ENCODE assay signal across 1 cellular context in genomic region chr16:89089142-89089541, GRCh38.
TF ChIP-seq lines count a peak whose summit lies in the region.

No MANE protein-coding gene starts in this region.

TF ChIP-seq in SK-N-SH, 30 proteins besides CTCF, POLR2A, EP300 and RAD21 (continued from another document):
- no peak for TF ChIP-seq ZBTB33 (IDR thresholded peaks at IDR 0.05; ENCODE audit: borderline replicate concordance, low read depth)
- TF ChIP-seq SIN3A (IDR thresholded peaks at IDR 0.05; ENCODE audit: borderline replicate concordance, low read depth, low read length), result no peak
- TF ChIP-seq ELF1 (IDR thresholded peaks at IDR 0.05), result no peak
- no peak for TF ChIP-seq GATA2 (CRISPR knock-in tag; IDR thresholded peaks at IDR 0.05)
- TF ChIP-seq TAF1 (IDR thresholded peaks at IDR 0.05; ENCODE audit: borderline replicate concordance, low read depth, low read length), result no peak
- no peak for TF ChIP-seq TCF12 (IDR thresholded peaks at IDR 0.05)
- TF ChIP-seq FOXM1 (IDR thresholded peaks at IDR 0.05; ENCODE audit: low read depth), result no peak
- no peak for TF ChIP-seq RFX5 (IDR thresholded peaks at IDR 0.05; ENCODE audit: low read length)
- no peak for TF ChIP-seq FOSL2 (IDR thresholded peaks at IDR 0.05; ENCODE audit: borderline replicate concordance, low read depth)
